Comparison of ENCODE assay signal across 8 cellular contexts in genomic region chr2:98649135-98649991, GRCh38. TPM values are rescaled to one million over a fixed set of nuclear protein-coding genes. Genes with fewer than 3 reads are reported as not detected.
A peak's percentile ranks its signal among the peaks of the same experiment; 100 is the strongest.
DNase-seq lines count a peak whose midpoint lies in the region; ATAC-seq and TF ChIP-seq lines count a peak whose summit lies in the region.

No MANE protein-coding gene starts in this region.

- TF ChIP-seq POLR2A in esophagus muscularis mucosa (IDR thresholded peaks at IDR 0.05; ENCODE audit: low read depth) = no peak

- 23% methylated on average over 4 of the region's 4 CpGs for WGBS in esophagus muscularis mucosa

- no peak for TF ChIP-seq EP300 in esophagus muscularis mucosa (IDR thresholded peaks at IDR 0.05)

- peak; percentile 68 for ATAC-seq in GM18907 (IDR thresholded peaks at IDR 0.05; ENCODE audit: unreplicated experiment)
- ATAC-seq in natural killer cell treated with Interleukin-12 subunit alpha and Interleukin-12 subunit beta and Interleukin-15 and Interleukin-18, amount 100 ng/mL, for 72 hours = peak; percentile 94
- ATAC-seq in stimulated activated naive CD8-positive, alpha-beta T cell treated with anti-CD3 and anti-CD28 coated beads, Interleukin-15, Interleukin-2, amounts not matched to agents 100 U/mL and 50 U/mL, for 24 hours = peak; percentile 94

- no peaks in the 10 kb centered on the region for H3K9me3 Mint-ChIP-seq in natural killer cell treated with Interleukin-12 subunit alpha and Interleukin-12 subunit beta and Interleukin-15 and Interleukin-18, amount 100 ng/mL, for 72 hours

- H3K36me3 Mint-ChIP-seq in natural killer cell treated with Interleukin-12 subunit alpha and Interleukin-12 subunit beta and Interleukin-15 and Interleukin-18, amount 100 ng/mL, for 72 hours = peaks cover 12% of the 10 kb centered on the region

- no peaks in the 10 kb centered on the region for H3K27me3 ChIP-seq in esophagus muscularis mucosa

- intact Hi-C loops in esophagus muscularis mucosa (cut with DNase I) = loop anchor here (10.0 kb wide), 1 partner anchor 415 kb away; no protein-coding TSS in a partner anchor

- H3K4me1 Mint-ChIP-seq in natural killer cell treated with Interleukin-12 subunit alpha and Interleukin-12 subunit beta and Interleukin-15 and Interleukin-18, amount 100 ng/mL, for 72 hours (ENCODE audit: low read depth in 2 of 2) = peaks cover 44 to 55% of the 10 kb centered on the region in 2 donors

- H3K4me3 Mint-ChIP-seq in natural killer cell treated with Interleukin-12 subunit alpha and Interleukin-12 subunit beta and Interleukin-15 and Interleukin-18, amount 100 ng/mL, for 72 hours = peak overlapping the region; percentile 47

- peak overlapping the region; percentile 77 to 97 for H3K27ac Mint-ChIP-seq in natural killer cell treated with Interleukin-12 subunit alpha and Interleukin-12 subunit beta and Interleukin-15 and Interleukin-18, amount 100 ng/mL, for 72 hours

- DNase-seq in AG09309 (ENCODE audit: low read depth) = peak; percentile 41
- DNase-seq in Kasumi-1 (lab: John Stamatoyannopoulos, UW) = peak; percentile 91 to 97
- peak; percentile 67 for DNase-seq in OCI-M2 (lab: John Stamatoyannopoulos, UW; ENCODE audit: unreplicated experiment)
- DNase-seq in activated T-cell treated with anti-CD3 and anti-CD28 coated beads for 24 hours (ENCODE audit: low read depth) = peak; percentile 80
- peak; percentile 95 for DNase-seq in esophagus muscularis mucosa (ENCODE audit: extremely low spot score)
- DNase-seq in natural killer cell treated with Interleukin-12 subunit alpha and Interleukin-12 subunit beta and Interleukin-15 and Interleukin-18, amount 100 ng/mL, for 72 hours (ENCODE audit: low spot score) = peak; percentile 80
- peak; percentile 81 for DNase-seq in stimulated activated naive CD8-positive, alpha-beta T cell treated with anti-CD3 and anti-CD28 coated beads, Interleukin-15, Interleukin-2, amounts not matched to agents 100 U/mL and 50 U/mL, for 24 hours

- no peak overlapping the region for H3K4me3 ChIP-seq in AG09309 (ENCODE audit: control insufficient read depth, low read depth, low read length)
- no peak overlapping the region for H3K4me3 ChIP-seq in esophagus muscularis mucosa

- H3K27me3 Mint-ChIP-seq in natural killer cell treated with Interleukin-12 subunit alpha and Interleukin-12 subunit beta and Interleukin-15 and Interleukin-18, amount 100 ng/mL, for 72 hours = no peaks in the 10 kb centered on the region

- peaks cover 0 to 26% (median 12%) of the 10 kb centered on the region in 4 donors for H3K36me3 ChIP-seq in esophagus muscularis mucosa

- H3K9me3 ChIP-seq in esophagus muscularis mucosa = no peaks in the 10 kb centered on the region

- TF ChIP-seq CTCF in AG09309 (IDR thresholded peaks at IDR 0.05; ENCODE audit: control insufficient read depth, insufficient read depth, low read depth, low read length, missing control alignments) = peak; percentile 100
- peak; percentile 98 to 100 (median 98) for TF ChIP-seq CTCF in esophagus muscularis mucosa (IDR thresholded peaks at IDR 0.05)

- no peaks in the 10 kb centered on the region for H3K4me1 ChIP-seq in esophagus muscularis mucosa

- H3K27ac ChIP-seq in esophagus muscularis mucosa (replicated peaks in 1 of 4) = no peak overlapping the region

RNA-seq across cellular contexts. Expression of gene UNC50, which starts 41.0 kb away (rescaled TPM):
- 10 to 100 TPM; 34.0 to 51.4 (median 40.7) TPM for total RNA-seq in esophagus muscularis mucosa
- 10 to 100 TPM; 29.6 to 31.8 TPM for total RNA-seq in natural killer cell treated with Interleukin-12 subunit alpha and Interleukin-12 subunit beta and Interleukin-15 and Interleukin-18, amount 100 ng/mL, for 72 hours

RNA-seq across cellular contexts. Expression of gene COA5, which starts 41.1 kb away (rescaled TPM):
- 10 to 100 TPM; 28.3 to 48.2 (median 31.7) TPM for total RNA-seq in esophagus muscularis mucosa
- total RNA-seq in natural killer cell treated with Interleukin-12 subunit alpha and Interleukin-12 subunit beta and Interleukin-15 and Interleukin-18, amount 100 ng/mL, for 72 hours = 10 to 100 TPM; 16.6 to 21.4 TPM

Comparison
In these comparisons a context has a peak if more than half of its experiments do, and no peak if none do; other contexts are left out.
1. DNase-seq: peak in every context shown above with its lines; median percentile 95 in esophagus muscularis mucosa; 94 in Kasumi-1; 81 in stimulated activated naive CD8-positive, alpha-beta T cell treated with anti-CD3 and anti-CD28 coated beads, Interleukin-15, Interleukin-2, amounts not matched to agents 100 U/mL and 50 U/mL, for 24 hours; 80 in activated T-cell treated with anti-CD3 and anti-CD28 coated beads for 24 hours; 80 in natural killer cell treated with Interleukin-12 subunit alpha and Interleukin-12 subunit beta and Interleukin-15 and Interleukin-18, amount 100 ng/mL, for 72 hours; 67 in OCI-M2; 41 in AG09309.